ENCODE assay signal across 26 cellular contexts in genomic region chr14:52439476-52439875, GRCh38.
"Had no signal": no experiment of that assay in that cellular context is flagged by ENCODE, and none has a peak within 500 bp of the region (broad histone marks: within the 10 kb centered on the region; RNA-seq: fewer than 3 reads in every experiment).

No MANE protein-coding gene starts in this region.

- H3K9me3 ChIP-seq: esophagus squamous epithelium, gastroesophageal sphincter, heart left ventricle, left lung, lower lobe of right lung had no signal

- H3K27ac Mint-ChIP-seq: dendritic cell treated with granulocyte-macrophage colony-stimulating factor and Interleukin-4, amounts not matched to agents 40 ng/mL and 50 ng/mL, for 4 days; effector memory CD8-positive, alpha-beta T cell; endodermal cell; immature natural killer cell; naive thymus-derived CD4-positive, alpha-beta T cell; natural killer cell had no signal

- H3K4me1 Mint-ChIP-seq: immature natural killer cell, natural killer cell had no signal

- H3K27ac ChIP-seq: epithelial cell of prostate, esophagus squamous epithelium, foreskin keratinocyte, gastroesophageal sphincter, heart left ventricle, hepatocyte, left lung, lower lobe of right lung had no signal

- H3K4me1 ChIP-seq: esophagus squamous epithelium, foreskin keratinocyte, gastroesophageal sphincter, heart left ventricle, left lung, lower lobe of right lung had no signal

- H3K79me2 ChIP-seq: hepatocyte had no signal

- DNase-seq: cortex of kidney; effector CD8-positive, alpha-beta T cell; effector memory CD8-positive, alpha-beta T cell; endodermal cell; erythroblast; esophagus squamous epithelium; foreskin keratinocyte; heart left ventricle; hypothalamus; immature natural killer cell; islet precursor cell; left cardiac atrium; left lung; left ventricle myocardium superior; lower lobe of right lung; mesenchymal stem cell; midbrain; naive thymus-derived CD4-positive, alpha-beta T cell; natural killer cell had no signal

- H3K4me3 ChIP-seq: esophagus squamous epithelium, gastroesophageal sphincter, heart left ventricle, hepatocyte, left lung, lower lobe of right lung had no signal

- H3K36me3 Mint-ChIP-seq: natural killer cell had no signal

- H3K36me3 ChIP-seq: lower lobe of right lung had no signal

- H3K4me2 ChIP-seq: hepatocyte had no signal

- H3K27me3 ChIP-seq: esophagus squamous epithelium, foreskin keratinocyte, gastroesophageal sphincter, heart left ventricle, hepatocyte, left lung had no signal

- H3K9me3 Mint-ChIP-seq: dendritic cell treated with granulocyte-macrophage colony-stimulating factor and Interleukin-4, amounts not matched to agents 40 ng/mL and 50 ng/mL, for 4 days; effector memory CD8-positive, alpha-beta T cell; endodermal cell; immature natural killer cell; natural killer cell had no signal

- FAIRE-seq: colon, endometrium, frontal cortex had no signal

- H3K27me3 Mint-ChIP-seq: dendritic cell treated with granulocyte-macrophage colony-stimulating factor and Interleukin-4, amounts not matched to agents 40 ng/mL and 50 ng/mL, for 4 days; effector memory CD8-positive, alpha-beta T cell; naive thymus-derived CD4-positive, alpha-beta T cell had no signal

- H2AFZ ChIP-seq: hepatocyte had no signal

- H3K4me3 Mint-ChIP-seq: dendritic cell treated with granulocyte-macrophage colony-stimulating factor and Interleukin-4, amounts not matched to agents 40 ng/mL and 50 ng/mL, for 4 days; effector memory CD8-positive, alpha-beta T cell; endodermal cell; immature natural killer cell; naive thymus-derived CD4-positive, alpha-beta T cell; natural killer cell had no signal
